ENCODE assay signal across 9 cellular contexts in genomic region chr1:164226977-164227376, GRCh38.
"Had no signal": no experiment of that assay in that cellular context is flagged by ENCODE, and none has a peak within 500 bp of the region (broad histone marks: within the 10 kb centered on the region; RNA-seq: fewer than 3 reads in every experiment).

No MANE protein-coding gene starts in this region.

- H3K4me3 Mint-ChIP-seq: H9, HFFc6 had no signal

- H3K27ac Mint-ChIP-seq: H9, HFFc6 had no signal

- H3K4me3 ChIP-seq: GM23248, HAP-1 had no signal

- H3K36me3 ChIP-seq: HAP-1 had no signal

- H3K27ac ChIP-seq: GM23248 had no signal

- H3K9me3 Mint-ChIP-seq: H9 had no signal

- H2AFZ ChIP-seq: GM23248 had no signal

- H3K4me1 ChIP-seq: HAP-1 had no signal

- FAIRE-seq: H1, H54 had no signal

- DNase-seq: GM23248, GOT3, H9, HCEC 1CT, HFFc6 had no signal

- H3K9me3 ChIP-seq: HAP-1 had no signal

- ATAC-seq: HCT116 had no signal
